Comparison of ENCODE assay signal across 15 cellular contexts in the genomic region with DNA sequence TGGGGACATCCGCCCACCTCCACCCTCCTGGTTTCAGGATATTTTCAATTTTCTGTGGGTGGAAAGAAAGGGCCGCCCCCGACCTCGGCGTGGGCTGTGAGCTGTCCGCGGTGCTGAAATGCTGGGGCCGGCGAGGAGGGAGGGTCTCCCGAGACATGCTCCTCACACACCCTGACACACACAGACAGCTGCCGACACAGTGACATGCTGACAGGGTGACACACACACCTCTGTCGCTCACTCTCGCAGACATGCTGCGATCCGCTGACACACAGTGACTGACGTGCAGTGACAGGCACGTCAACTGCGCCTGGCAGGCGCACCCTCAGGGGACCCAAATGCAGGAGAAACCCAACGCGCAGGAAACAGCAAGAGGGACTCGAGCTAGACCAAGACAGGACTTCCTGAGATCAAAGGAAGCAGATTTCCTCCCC. TPM values are rescaled to one million over a fixed set of nuclear protein-coding genes. Genes with fewer than 3 reads are reported as not detected.
DNase-seq lines count a peak whose midpoint lies in the region; ATAC-seq and TF ChIP-seq lines count a peak whose summit lies in the region.
"Had no signal": no experiment of that assay in that cellular context is flagged by ENCODE, and none has a peak within 500 bp of the region (broad histone marks: within the 10 kb centered on the region; RNA-seq: fewer than 3 reads in every experiment).

No MANE protein-coding gene starts in this region.

- H3K4me1 ChIP-seq in SK-N-SH (ENCODE audit: control insufficient read depth in 1 of 2, insufficient read depth in 2 of 2, low read depth in 1 of 2, low read length in 1 of 2) (peaks cover 0 to 9% of the 10 kb centered on the region in 2 experiments; a peak in 2 of 4 replicates), osteoblast (ENCODE audit: insufficient read depth, low read length) (no peaks in the 10 kb centered on the region)
- H3K4me1 ChIP-seq: pancreas had no signal

- H2AFZ ChIP-seq in SK-N-SH (ENCODE audit: low read depth) (no peak overlapping the region), osteoblast (ENCODE audit: low read length) (no peak overlapping the region)

- no peaks in the 10 kb centered on the region for H3K9me2 ChIP-seq in SK-N-SH

- H3K4me2 ChIP-seq in SK-N-SH (no peak overlapping the region), osteoblast (ENCODE audit: insufficient read depth, low read length) (no peak overlapping the region)

- 76% methylated on average over 14 of the region's 22 CpGs for WGBS in SK-N-SH (ENCODE audit: low lambda C conversion rate)

- no peak for ATAC-seq in SK-N-SH treated with all-trans-retinoic acid at 6 μM for 48 hours
- no peak for ATAC-seq in HG02798 (IDR thresholded peaks at IDR 0.05; ENCODE audit: poor library complexity, unreplicated experiment)
- ATAC-seq: pancreas had no signal

- H3K27me3 ChIP-seq in SK-N-SH (ENCODE audit: insufficient read depth): no peaks in the 10 kb centered on the region; the same call in 1 of the 2 replicates
- peaks cover 0 to 53% (median 7%) of the 10 kb centered on the region in 45 donors for H3K27me3 ChIP-seq in dorsolateral prefrontal cortex
- H3K27me3 ChIP-seq in osteoblast (ENCODE audit: insufficient read depth, low read length): peaks cover 65% of the 10 kb centered on the region
- H3K27me3 ChIP-seq: pancreas had no signal

- CTCF ChIA-PET in SK-N-SH (lab: Yijun Ruan, JAX): interaction anchor here (1.1 to 8.4 kb wide), 4 partner anchors 9 to 299 kb away, joined by 3 to 80 read pairs (median 24); a partner anchor contains a TSS

- H3K4me3 ChIP-seq in SK-N-SH (ENCODE audit: low read depth in 2 of 2, low read length in 1 of 2) (no peak overlapping the region), dorsolateral prefrontal cortex (peak overlapping the region in 5 of 59 donors; percentile 3 to 21 (median 13)), osteoblast (ENCODE audit: insufficient read depth, low read length) (no peak overlapping the region)
- H3K4me3 ChIP-seq: cardiac muscle cell, pancreas, thoracic aorta had no signal

- POLR2A ChIA-PET in SK-N-SH (lab: Yijun Ruan, JAX): no interaction called here

- H4K20me1 ChIP-seq in SK-N-SH (ENCODE audit: insufficient read depth) (0 out of 2 replicates have a peak, but pooled peaks cover 3% of the 10 kb centered on the region), osteoblast (ENCODE audit: insufficient read depth, low read length) (no peaks in the 10 kb centered on the region)

- DNase-seq in SK-N-SH (no peak), UCSD-AML1 (lab: John Stamatoyannopoulos, UW; ENCODE audit: unreplicated experiment) (peak; percentile 73), dorsolateral prefrontal cortex (no peak), osteoblast (ENCODE audit: insufficient read length, low spot score, missing footprints) (peak; percentile 80), SK-N-DZ (ENCODE audit: low spot score) (no peak)
- DNase-seq in activated CD4-positive, CD25-positive, alpha-beta regulatory T cell (lab: John Stamatoyannopoulos, UW): no peak
- DNase-seq: DMS79, Kasumi-1 had no signal

- TF ChIP-seq CTCF in SK-N-SH (IDR thresholded peaks at IDR 0.05): no peak
- no peak for TF ChIP-seq CTCF in dorsolateral prefrontal cortex (IDR thresholded peaks at IDR 0.05 in 54 of 56, conservative IDR thresholded peaks at IDR 0.05 in 2 of 56; ENCODE audit: low read depth in 1 of 56, partially characterized antibody in 56 of 56)
- no peak for TF ChIP-seq CTCF in osteoblast (IDR thresholded peaks at IDR 0.05; ENCODE audit: extremely low read depth, low read depth, low read length)

- H3F3A ChIP-seq in SK-N-SH (replicated peaks; ENCODE audit: insufficient read depth): peaks cover 4% of the 10 kb centered on the region

- H3K36me3 ChIP-seq in SK-N-SH (replicated peaks in 1 of 2; ENCODE audit: control insufficient read depth in 1 of 2, insufficient read depth in 2 of 2, low read length in 1 of 2) (no peaks in the 10 kb centered on the region), osteoblast (ENCODE audit: insufficient read depth, low read length) (no peaks in the 10 kb centered on the region)
- H3K36me3 ChIP-seq: cardiac muscle cell, pancreas, thoracic aorta had no signal

- no peak for TF ChIP-seq RAD21 in SK-N-SH (IDR thresholded peaks at IDR 0.05; ENCODE audit: low read length)

- H3K9ac ChIP-seq in SK-N-SH: no peak overlapping the region

- H3K79me2 ChIP-seq in SK-N-SH (ENCODE audit: insufficient read depth) (no peaks in the 10 kb centered on the region), osteoblast (ENCODE audit: insufficient read depth, low read length) (no peaks in the 10 kb centered on the region)

- intact Hi-C loops in dorsolateral prefrontal cortex (cut with DNase I): no loop called here

- TF ChIP-seq EP300 in SK-N-SH (IDR thresholded peaks at IDR 0.05; ENCODE audit: borderline replicate concordance in 1 of 2, low read depth in 1 of 2, low read length in 1 of 2): no peak

- H3K9me3 ChIP-seq in SK-N-SH (no peaks in the 10 kb centered on the region), osteoblast (ENCODE audit: low read depth, low read length) (no peaks in the 10 kb centered on the region)
- H3K9me3 ChIP-seq: pancreas, thoracic aorta had no signal

- H3K27ac ChIP-seq in SK-N-SH (ENCODE audit: low read depth in 2 of 2, low read length in 1 of 2) (no peak overlapping the region), dorsolateral prefrontal cortex (peak overlapping the region in 48 of 59 donors; percentile 1 to 83 (median 57)), osteoblast (ENCODE audit: low read depth, low read length) (no peak overlapping the region)
- H3K27ac ChIP-seq: 22Rv1, cardiac muscle cell, pancreas, thoracic aorta had no signal

TF ChIP-seq in SK-N-SH treated with all-trans-retinoic acid at 6 μM for 48 hours, 23 proteins besides CTCF, POLR2A, EP300 and RAD21 (continues in another document):
- TF ChIP-seq, protein P1, sequence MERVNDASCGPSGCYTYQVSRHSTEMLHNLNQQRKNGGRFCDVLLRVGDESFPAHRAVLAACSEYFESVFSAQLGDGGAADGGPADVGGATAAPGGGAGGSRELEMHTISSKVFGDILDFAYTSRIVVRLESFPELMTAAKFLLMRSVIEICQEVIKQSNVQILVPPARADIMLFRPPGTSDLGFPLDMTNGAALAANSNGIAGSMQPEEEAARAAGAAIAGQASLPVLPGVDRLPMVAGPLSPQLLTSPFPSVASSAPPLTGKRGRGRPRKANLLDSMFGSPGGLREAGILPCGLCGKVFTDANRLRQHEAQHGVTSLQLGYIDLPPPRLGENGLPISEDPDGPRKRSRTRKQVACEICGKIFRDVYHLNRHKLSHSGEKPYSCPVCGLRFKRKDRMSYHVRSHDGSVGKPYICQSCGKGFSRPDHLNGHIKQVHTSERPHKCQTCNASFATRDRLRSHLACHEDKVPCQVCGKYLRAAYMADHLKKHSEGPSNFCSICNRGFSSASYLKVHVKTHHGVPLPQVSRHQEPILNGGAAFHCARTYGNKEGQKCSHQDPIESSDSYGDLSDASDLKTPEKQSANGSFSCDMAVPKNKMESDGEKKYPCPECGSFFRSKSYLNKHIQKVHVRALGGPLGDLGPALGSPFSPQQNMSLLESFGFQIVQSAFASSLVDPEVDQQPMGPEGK (CRISPR knock-in tag; IDR thresholded peaks at IDR 0.05; ENCODE audit: borderline replicate concordance): no peak
- TF ChIP-seq PPARA (CRISPR knock-in tag; IDR thresholded peaks at IDR 0.05; ENCODE audit: borderline replicate concordance) (no peak), ZC3H10 (CRISPR knock-in tag; IDR thresholded peaks at IDR 0.05) (no peak), ZFP3 (CRISPR knock-in tag; IDR thresholded peaks at IDR 0.05) (no peak), RARB (CRISPR knock-in tag; IDR thresholded peaks at IDR 0.05) (no peak), OSR1 (CRISPR knock-in tag; IDR thresholded peaks at IDR 0.05) (no peak)

RNA-seq across cellular contexts. Expression of a gene that starts 25.1 kb away (rescaled TPM):
- 61.0 and 69.8 TPM in 2 replicates for polyA plus RNA-seq in SK-N-SH (2012; rRNA removed)
- 34.6 and 50.3 TPM in 2 replicates for polyA plus RNA-seq in SK-N-SH (2012; cell fraction: cytosol; rRNA removed)
- 160 and 191 TPM in 2 replicates for polyA plus RNA-seq in SK-N-SH (2012; cell fraction: nucleus; rRNA removed)
- 100 to 1,000 TPM in 12 of 120 experiments, 10 to 100 TPM in 108; 26.3 to 120 (median 70.9) TPM for total RNA-seq in dorsolateral prefrontal cortex
- 8.3 and 19.7 TPM in 2 replicates for total RNA-seq in osteoblast
- polyA plus RNA-seq in SK-N-DZ (2014; cell fraction: cytosol; rRNA removed): 61.0 and 64.2 TPM in 2 replicates
- polyA plus RNA-seq in SK-N-DZ (2014; cell fraction: nucleus; rRNA removed): 48.3 and 60.9 TPM in 2 replicates

RNA-seq across cellular contexts. Expression of a gene that starts 27.3 kb away (rescaled TPM):
- 0.29 and 0.58 TPM in 2 replicates for polyA plus RNA-seq in SK-N-SH (2012; rRNA removed)
- 0.26 and 0.45 TPM in 2 replicates for polyA plus RNA-seq in SK-N-SH (2012; cell fraction: cytosol; rRNA removed)
- 0.56 and 0.79 TPM in 2 replicates for polyA plus RNA-seq in SK-N-SH (2012; cell fraction: nucleus; rRNA removed)
- total RNA-seq in dorsolateral prefrontal cortex (100 to 1,000 TPM in 69 of 120 experiments, 10 to 100 TPM in 51; 22.2 to 179 (median 105) TPM), osteoblast (under 0.01 and 0.36 TPM in 2 replicates)
- polyA plus RNA-seq in SK-N-DZ (2014; cell fraction: cytosol; rRNA removed): 0.07 and 0.32 TPM in 2 replicates
- polyA plus RNA-seq in SK-N-DZ (2014; cell fraction: nucleus; rRNA removed): 0.66 TPM in 1 of 2 replicates, not detected in the other
- total RNA-seq: kidney epithelial cell had no signal

RNA-seq across cellular contexts. Expression of a gene that starts 39.6 kb away (rescaled TPM):
- polyA plus RNA-seq in SK-N-SH (2012; rRNA removed): 15.8 and 17.7 TPM in 2 replicates
- 6.3 and 8.9 TPM in 2 replicates for polyA plus RNA-seq in SK-N-SH (2012; cell fraction: cytosol; rRNA removed)
- polyA plus RNA-seq in SK-N-SH (2012; cell fraction: nucleus; rRNA removed): 64.6 and 79.2 TPM in 2 replicates
- 10 to 100 TPM in 119 of 120 experiments, 1 to 10 TPM in 1; 9.5 to 40.3 (median 18.4) TPM for total RNA-seq in dorsolateral prefrontal cortex
- 2.1 and 4.0 TPM in 2 replicates for total RNA-seq in osteoblast
- polyA plus RNA-seq in SK-N-DZ (2014; cell fraction: cytosol; rRNA removed): 7.1 and 8.8 TPM in 2 replicates
- polyA plus RNA-seq in SK-N-DZ (2014; cell fraction: nucleus; rRNA removed): 34.9 and 43.2 TPM in 2 replicates

Comparison
In these comparisons a context has a peak if more than half of its experiments do, and no peak if none do; other contexts are left out.
1. DNase-seq: peak in UCSD-AML1 (single experiment) and osteoblast (single experiment); none in SK-N-SH (single experiment), dorsolateral prefrontal cortex (0 of 10), SK-N-DZ (single experiment) and activated CD4-positive, CD25-positive, alpha-beta regulatory T cell (0 of 4).
2. H3K27ac ChIP-seq: peak in dorsolateral prefrontal cortex (48 of 59); none in SK-N-SH (0 of 2) and osteoblast (single experiment).
3. RNA of a gene that starts 27.3 kb away (total RNA-seq): 22.2 to 179 TPM in dorsolateral prefrontal cortex; under 0.01 to 0.36 TPM in osteoblast; every median in the first group is over 10 times any median in the second.